In genomic region chr10:1643161-1643910, GRCh38 we compare ENCODE assay signal across 8 cellular contexts.
DNase-seq lines count a peak whose midpoint lies in the region; ATAC-seq and TF ChIP-seq lines count a peak whose summit lies in the region.

No MANE protein-coding gene starts in this region.

- H3K36me3 ChIP-seq in lower lobe of right lung: no peaks in the 10 kb centered on the region

- no peak overlapping the region for H3K4me3 ChIP-seq in lower lobe of right lung

- peak overlapping the region; percentile 51 for H3K4me3 Mint-ChIP-seq in activated CD4-positive, alpha-beta T cell treated with anti-CD3 and anti-CD28 coated beads, Interleukin-2, amount 10 ng/mL, durations not matched to agents 24 days and 14 days
- H3K4me3 Mint-ChIP-seq in activated T-cell treated with anti-CD3 and anti-CD28 coated beads, Interleukin-2, amount 50 U/mL, for 72 hours: peak overlapping the region; percentile 73 to 82

- no peaks in the 10 kb centered on the region for H3K27me3 Mint-ChIP-seq in activated CD4-positive, alpha-beta T cell treated with anti-CD3 and anti-CD28 coated beads, Interleukin-2, amount 10 ng/mL, durations not matched to agents 24 days and 14 days
- peaks cover 26% of the 10 kb centered on the region for H3K27me3 Mint-ChIP-seq in activated T-cell treated with anti-CD3 and anti-CD28 coated beads, Interleukin-2, amount 50 U/mL, for 72 hours (ENCODE audit: low read depth)

- no peak overlapping the region for H3K27ac ChIP-seq in lower lobe of right lung

- ATAC-seq in HG03066 (IDR thresholded peaks at IDR 0.05; ENCODE audit: low read depth, unreplicated experiment) (peak; percentile 58), lower lobe of right lung (no peak), left lobe of liver (no peak)
- ATAC-seq in activated T-cell treated with anti-CD3 and anti-CD28 coated beads, Interleukin-2, amount 50 U/mL, for 72 hours (replicated peaks in 1 of 2): peak; percentile 96

- H3K9me3 Mint-ChIP-seq in activated CD4-positive, alpha-beta T cell treated with anti-CD3 and anti-CD28 coated beads, Interleukin-2, amount 10 ng/mL, durations not matched to agents 24 days and 14 days: no peaks in the 10 kb centered on the region
- peaks cover 2 to 3% of the 10 kb centered on the region in 2 donors for H3K9me3 Mint-ChIP-seq in activated T-cell treated with anti-CD3 and anti-CD28 coated beads, Interleukin-2, amount 50 U/mL, for 72 hours

- peaks cover 12% of the 10 kb centered on the region for H3K27me3 ChIP-seq in lower lobe of right lung (ENCODE audit: low read depth)

- H3K9me3 ChIP-seq in lower lobe of right lung: no peaks in the 10 kb centered on the region

- H3K27ac Mint-ChIP-seq in activated CD4-positive, alpha-beta T cell treated with anti-CD3 and anti-CD28 coated beads, Interleukin-2, amount 10 ng/mL, durations not matched to agents 24 days and 14 days: peak overlapping the region; percentile 90
- peak overlapping the region; percentile 90 for H3K27ac Mint-ChIP-seq in activated T-cell treated with anti-CD3 and anti-CD28 coated beads, Interleukin-2, amount 50 U/mL, for 72 hours

- no peaks in the 10 kb centered on the region for H3K36me3 Mint-ChIP-seq in activated CD4-positive, alpha-beta T cell treated with anti-CD3 and anti-CD28 coated beads, Interleukin-2, amount 10 ng/mL, durations not matched to agents 24 days and 14 days (ENCODE audit: low read depth)
- peaks cover 2% of the 10 kb centered on the region in 2 donors for H3K36me3 Mint-ChIP-seq in activated T-cell treated with anti-CD3 and anti-CD28 coated beads, Interleukin-2, amount 50 U/mL, for 72 hours (ENCODE audit: insufficient read depth in 2 of 2)

- intact Hi-C loops in activated CD4-positive, alpha-beta T cell treated with anti-CD3 and anti-CD28 coated beads, Interleukin-2, amount 10 ng/mL, durations not matched to agents 24 days and 14 days (cut with micrococcal nuclease): no loop called here
- intact Hi-C loops in lower lobe of right lung (cut with DNase I): no loop called here

- TF ChIP-seq CTCF in lower lobe of right lung (IDR thresholded peaks at IDR 0.05): no peak

- DNase-seq in activated CD4-positive, alpha-beta T cell treated with anti-CD3 and anti-CD28 coated beads, Interleukin-2, amount 10 ng/mL, durations not matched to agents 24 days and 14 days: peak; percentile 73
- no peak for DNase-seq in activated CD4-positive, alpha-beta T cell treated with anti-CD3 and anti-CD28 coated beads for 1 hour
- DNase-seq in activated T-cell treated with anti-CD3 and anti-CD28 coated beads, Interleukin-2, amount 50 U/mL, for 72 hours: peak; percentile 59 to 61
- peak; percentile 49 for DNase-seq in stimulated activated CD4-positive, alpha-beta T cell treated with anti-CD3 and anti-CD28 coated beads, Interleukin-4, amount 100 ng/mL, for 24 hours
- DNase-seq in lower lobe of right lung (no peak), left lobe of liver (ENCODE audit: low spot score) (no peak), T-helper 9 cell (no peak)

- H3K4me1 ChIP-seq in lower lobe of right lung: no peaks in the 10 kb centered on the region

- H3K4me1 Mint-ChIP-seq in activated CD4-positive, alpha-beta T cell treated with anti-CD3 and anti-CD28 coated beads, Interleukin-2, amount 10 ng/mL, durations not matched to agents 24 days and 14 days: peaks cover 16% of the 10 kb centered on the region
- H3K4me1 Mint-ChIP-seq in activated T-cell treated with anti-CD3 and anti-CD28 coated beads, Interleukin-2, amount 50 U/mL, for 72 hours (ENCODE audit: low read depth): peaks cover 23% of the 10 kb centered on the region

Comparison
In these comparisons a context has a peak if more than half of its experiments do, and no peak if none do; other contexts are left out.
1. DNase-seq: peak in activated CD4-positive, alpha-beta T cell treated with anti-CD3 and anti-CD28 coated beads, Interleukin-2, amount 10 ng/mL, durations not matched to agents 24 days and 14 days (single experiment), activated T-cell treated with anti-CD3 and anti-CD28 coated beads, Interleukin-2, amount 50 U/mL, for 72 hours (2 of 2) and stimulated activated CD4-positive, alpha-beta T cell treated with anti-CD3 and anti-CD28 coated beads, Interleukin-4, amount 100 ng/mL, for 24 hours (single experiment); none in activated CD4-positive, alpha-beta T cell treated with anti-CD3 and anti-CD28 coated beads for 1 hour (single experiment), lower lobe of right lung (single experiment), left lobe of liver (single experiment) and T-helper 9 cell (single experiment).
2. ATAC-seq: peak in HG03066 (single experiment) and activated T-cell treated with anti-CD3 and anti-CD28 coated beads, Interleukin-2, amount 50 U/mL, for 72 hours (2 of 2); none in lower lobe of right lung (0 of 2) and left lobe of liver (single experiment).